In genomic region chr5:177133119-177133844, GRCh38 we compare ENCODE assay signal across 8 cellular contexts. TPM values are rescaled to one million over a fixed set of nuclear protein-coding genes. Genes with fewer than 3 reads are reported as not detected.
DNase-seq lines count a peak whose midpoint lies in the region; ATAC-seq and TF ChIP-seq lines count a peak whose summit lies in the region.

Gene NSD1 (plus strand): TSS chr5:177133773. CDS start chr5:177135104, 1,331 bp downstream.

- intact Hi-C loops in heart right ventricle (cut with DNase I): loop anchor here in 1 of 10 donors (5.0 kb wide), 1 partner anchor 219 kb away; the partner anchor contains the start of gene LMAN2

- no peaks in the 10 kb centered on the region for H3K27me3 ChIP-seq in heart right ventricle
- H3K27me3 ChIP-seq in upper lobe of left lung: no peaks in the 10 kb centered on the region

- H3K27ac ChIP-seq in adipose tissue (ENCODE audit: low read depth, low read length) (peak within 1 kb of the TSS; percentile 76), heart right ventricle (peak within 1 kb of the TSS; percentile 85 to 98 (median 94)), upper lobe of left lung (peak within 1 kb of the TSS; percentile 89 to 96 (median 93))

- no peaks in the 10 kb centered on the region for H3K9me3 Mint-ChIP-seq in IgD-negative memory B cell
- H3K9me3 Mint-ChIP-seq in progenitor cell of endocrine pancreas (ENCODE audit: low read depth): no peaks in the 10 kb centered on the region

- peaks cover 6% of the 10 kb centered on the region for H3K36me3 Mint-ChIP-seq in IgD-negative memory B cell
- H3K36me3 Mint-ChIP-seq in progenitor cell of endocrine pancreas (ENCODE audit: insufficient read depth): peaks cover 18% of the 10 kb centered on the region

- TF ChIP-seq EP300 in upper lobe of left lung (IDR thresholded peaks at IDR 0.05): no peak

- peak; percentile 13 for DNase-seq in DMS53 treated with DMSO at 0.1 percent for 48 hours (lab: John Stamatoyannopoulos, UW; ENCODE audit: unreplicated experiment)
- DNase-seq in T follicular helper cell (ENCODE audit: low read depth): peak; percentile 85
- peak; percentile 87 to 90 for DNase-seq in heart right ventricle
- peak; percentile 84 for DNase-seq in progenitor cell of endocrine pancreas (ENCODE audit: low spot score, unreplicated experiment)
- DNase-seq in upper lobe of left lung: peak; percentile 94 to 99

- H3K4me1 ChIP-seq in heart right ventricle (peaks cover 20 to 67% (median 46%) of the 10 kb centered on the region in 9 donors), upper lobe of left lung (peaks cover 35 to 61% (median 47%) of the 10 kb centered on the region in 4 donors)

- peaks cover 0 to 34% (median 15%) of the 10 kb centered on the region in 9 donors for H3K36me3 ChIP-seq in heart right ventricle
- H3K36me3 ChIP-seq in upper lobe of left lung: peaks cover 0 to 19% (median 7%) of the 10 kb centered on the region in 4 donors

- TF ChIP-seq CTCF in heart right ventricle (IDR thresholded peaks at IDR 0.05) (no peak), progenitor cell of endocrine pancreas (IDR thresholded peaks at IDR 0.05; ENCODE audit: unreplicated experiment) (no peak), upper lobe of left lung (IDR thresholded peaks at IDR 0.05) (no peak)

- peaks cover 33 to 39% (median 38%) of the 10 kb centered on the region in 3 donors for H3K4me1 Mint-ChIP-seq in IgD-negative memory B cell
- H3K4me1 Mint-ChIP-seq in progenitor cell of endocrine pancreas (ENCODE audit: low read depth): peaks cover 25% of the 10 kb centered on the region

- ATAC-seq in GM21515 (IDR thresholded peaks at IDR 0.05; ENCODE audit: unreplicated experiment): peak; percentile 52
- ATAC-seq in heart right ventricle: peak; percentile 78 to 85 (median 84)
- peak; percentile 85 to 90 for ATAC-seq in upper lobe of left lung (ENCODE audit: low FRiP score in 2 of 2)

- H3K27me3 Mint-ChIP-seq in IgD-negative memory B cell (no peaks in the 10 kb centered on the region), progenitor cell of endocrine pancreas (peaks cover 12% of the 10 kb centered on the region)

- TF ChIP-seq POLR2A in upper lobe of left lung (IDR thresholded peaks at IDR 0.05): peak in 3 of 4 donors; percentile 60 to 93 (median 66)

- H3K27ac Mint-ChIP-seq in IgD-negative memory B cell (peak within 1 kb of the TSS; percentile 76 to 90 (median 89)), progenitor cell of endocrine pancreas (peak within 1 kb of the TSS; percentile 98)

- H3K4me3 Mint-ChIP-seq in IgD-negative memory B cell: peak within 1 kb of the TSS; percentile 86 to 93 (median 92)
- peak within 1 kb of the TSS; percentile 86 for H3K4me3 Mint-ChIP-seq in progenitor cell of endocrine pancreas (ENCODE audit: low read depth)

- H3K9me3 ChIP-seq in heart right ventricle: no peaks in the 10 kb centered on the region
- no peaks in the 10 kb centered on the region for H3K9me3 ChIP-seq in upper lobe of left lung

- WGBS in adipose tissue, 3 donors: 1 to 15% (median 2%) methylated on average over 36 to 86 of the region's 89 CpGs
- WGBS in heart right ventricle, 2 donors: 0 to 2% methylated on average over 50 to 87 of the region's 89 CpGs
- 0 to 1% methylated on average over 9 to 80 of the region's 89 CpGs for WGBS in upper lobe of left lung, 2 donors

- H3K4me3 ChIP-seq in heart right ventricle: peak within 1 kb of the TSS; percentile 65 to 90 (median 74)
- H3K4me3 ChIP-seq in upper lobe of left lung: peak within 1 kb of the TSS; percentile 60 to 94 (median 83)

RNA-seq across cellular contexts. Expression of gene NSD1, which starts in this region (rescaled TPM):
- polyA plus RNA-seq in IgD-negative memory B cell (68.5 TPM), adipose tissue (1 to 10 TPM; 7.1 to 8.7 (median 8.3) TPM), heart right ventricle (10 to 100 TPM in 1 of 2 donors, 1 to 10 TPM in 1; 5.6 to 10.0 TPM)
- total RNA-seq in heart right ventricle (10 to 100 TPM; 34.4 to 62.9 (median 47.2) TPM), progenitor cell of endocrine pancreas (168 and 178 TPM in 2 replicates), upper lobe of left lung (10 to 100 TPM; 33.0 to 69.1 (median 55.7) TPM)

Comparison
In these comparisons a context has a peak if more than half of its experiments do, and no peak if none do; other contexts are left out.
1. Peak in every context shown above with its lines: DNase-seq, ATAC-seq, H3K4me3 ChIP-seq and H3K27ac ChIP-seq.
2. DNase-seq: peak in every context shown above with its lines; median percentile 96 in upper lobe of left lung; 88 in heart right ventricle; 85 in T follicular helper cell; 84 in progenitor cell of endocrine pancreas; 13 in DMS53 treated with DMSO at 0.1 percent for 48 hours.